ENCODE assay signal across 8 cellular contexts in genomic region chr5:65102501-65102825, GRCh38.
DNase-seq lines count a peak whose midpoint lies in the region; ATAC-seq and TF ChIP-seq lines count a peak whose summit lies in the region.

No MANE protein-coding gene starts in this region.

- 60% methylated on average over 7 of the region's 7 CpGs for WGBS in suprapubic skin

- peaks cover 14 to 32% (median 20%) of the 10 kb centered on the region in 4 donors for H3K4me1 Mint-ChIP-seq in CD4-positive, CD25-positive, alpha-beta regulatory T cell
- H3K4me1 Mint-ChIP-seq in activated CD8-positive, alpha-beta T cell treated with anti-CD3 and anti-CD28 coated beads for 36 hours (ENCODE audit: low read depth): peaks cover 44% of the 10 kb centered on the region

- H3K27ac Mint-ChIP-seq in CD4-positive, CD25-positive, alpha-beta regulatory T cell: peak overlapping the region in 2 of 3 donors; percentile 87 to 93
- peak overlapping the region; percentile 87 for H3K27ac Mint-ChIP-seq in activated CD8-positive, alpha-beta T cell treated with anti-CD3 and anti-CD28 coated beads for 36 hours

- H3K9me3 ChIP-seq in CD4-positive, CD25-positive, alpha-beta regulatory T cell (ENCODE audit: control insufficient read depth in 2 of 2, low read length in 2 of 2): no peaks in the 10 kb centered on the region
- no peaks in the 10 kb centered on the region for H3K9me3 ChIP-seq in iPS-15b (ENCODE audit: control insufficient read depth, insufficient read depth, low read length)
- H3K9me3 ChIP-seq in suprapubic skin: no peaks in the 10 kb centered on the region

- no peak for TF ChIP-seq CTCF in activated CD8-positive, alpha-beta T cell treated with anti-CD3 and anti-CD28 coated beads for 36 hours (IDR thresholded peaks at IDR 0.05)
- no peak for TF ChIP-seq CTCF in suprapubic skin (IDR thresholded peaks at IDR 0.05)

- no peak for TF ChIP-seq EP300 in suprapubic skin (IDR thresholded peaks at IDR 0.05)

- no peaks in the 10 kb centered on the region for H3K36me3 ChIP-seq in CD4-positive, CD25-positive, alpha-beta regulatory T cell (ENCODE audit: control insufficient read depth, insufficient read depth, low read length)
- no peaks in the 10 kb centered on the region for H3K36me3 ChIP-seq in H7 (replicated peaks; ENCODE audit: control insufficient read depth, insufficient read depth, low read length)
- no peaks in the 10 kb centered on the region for H3K36me3 ChIP-seq in iPS-15b (ENCODE audit: control insufficient read depth, insufficient read depth, low read length)
- H3K36me3 ChIP-seq in suprapubic skin: no peaks in the 10 kb centered on the region

- no peaks in the 10 kb centered on the region for H3K27me3 Mint-ChIP-seq in CD4-positive, CD25-positive, alpha-beta regulatory T cell
- H3K27me3 Mint-ChIP-seq in activated CD8-positive, alpha-beta T cell treated with anti-CD3 and anti-CD28 coated beads for 36 hours: no peaks in the 10 kb centered on the region

- no peak for TF ChIP-seq POLR2A in suprapubic skin (IDR thresholded peaks at IDR 0.05)

- H3K4me1 ChIP-seq in CD4-positive, CD25-positive, alpha-beta regulatory T cell (ENCODE audit: control insufficient read depth, insufficient read depth, low read length, poor library complexity, severe bottlenecking): peaks cover 12% of the 10 kb centered on the region
- peaks cover 13% of the 10 kb centered on the region for H3K4me1 ChIP-seq in iPS-15b (ENCODE audit: control insufficient read depth, insufficient read depth, low read length)
- H3K4me1 ChIP-seq in suprapubic skin: peaks cover 8% of the 10 kb centered on the region

- intact Hi-C loops in activated CD8-positive, alpha-beta T cell treated with anti-CD3 and anti-CD28 coated beads for 36 hours (cut with micrococcal nuclease): loop anchor here (5.0 kb wide), 1 partner anchor 380 kb away; the partner anchor contains the start of gene ADAMTS6

- no peak for DNase-seq in CD4-positive, CD25-positive, alpha-beta regulatory T cell
- peak; percentile 31 for DNase-seq in H7
- peak; percentile 9 for DNase-seq in activated CD8-positive, alpha-beta T cell treated with anti-CD3 and anti-CD28 coated beads for 36 hours
- no peak for DNase-seq in suprapubic skin (ENCODE audit: low spot score in 2 of 2)
- no peak for DNase-seq in NK-92 (lab: John Stamatoyannopoulos, UW; ENCODE audit: unreplicated experiment)
- DNase-seq in stimulated activated CD4-positive, alpha-beta T cell treated with anti-CD3 and anti-CD28 coated beads, Interleukin-4, amount 100 ng/mL, for 4 hours: no peak
- no peak for DNase-seq in GM03348 (ENCODE audit: low spot score)

- peak overlapping the region; percentile 65 to 86 (median 86) for H3K4me3 Mint-ChIP-seq in CD4-positive, CD25-positive, alpha-beta regulatory T cell
- peak overlapping the region; percentile 72 for H3K4me3 Mint-ChIP-seq in activated CD8-positive, alpha-beta T cell treated with anti-CD3 and anti-CD28 coated beads for 36 hours

- CTCF ChIA-PET in activated CD8-positive, alpha-beta T cell treated with anti-CD3 and anti-CD28 coated beads for 36 hours (lab: Charles Lee): interaction anchor here (1.1 to 4.9 kb wide), 2 partner anchors 55 to 380 kb away, joined by 3 to 39 read pairs; partner anchors contain the start of gene ADAMTS6

- H3K27ac ChIP-seq in CD4-positive, CD25-positive, alpha-beta regulatory T cell (ENCODE audit: insufficient read depth, low read length, poor library complexity, severe bottlenecking): no peak overlapping the region
- peak overlapping the region; percentile 79 for H3K27ac ChIP-seq in suprapubic skin

- POLR2A ChIA-PET in activated CD8-positive, alpha-beta T cell treated with anti-CD3 and anti-CD28 coated beads for 36 hours (lab: Charles Lee): interaction anchor here (2.1 kb wide), 1 partner anchor 461 kb away, joined by 4 read pairs; the partner anchor contains the start of genes CENPK and PPWD1

- H3K27me3 ChIP-seq in CD4-positive, CD25-positive, alpha-beta regulatory T cell (ENCODE audit: control insufficient read depth, insufficient read depth, low read length): no peaks in the 10 kb centered on the region
- no peaks in the 10 kb centered on the region for H3K27me3 ChIP-seq in H7 (ENCODE audit: control insufficient read depth, insufficient read depth, low read length)
- H3K27me3 ChIP-seq in iPS-15b (ENCODE audit: control insufficient read depth, insufficient read depth, low read length): no peaks in the 10 kb centered on the region
- no peaks in the 10 kb centered on the region for H3K27me3 ChIP-seq in suprapubic skin

- peak overlapping the region; percentile 70 for H3K9ac ChIP-seq in iPS-15b (ENCODE audit: low read depth, low read length)

- H3K36me3 Mint-ChIP-seq in CD4-positive, CD25-positive, alpha-beta regulatory T cell: no peaks in the 10 kb centered on the region
- H3K36me3 Mint-ChIP-seq in activated CD8-positive, alpha-beta T cell treated with anti-CD3 and anti-CD28 coated beads for 36 hours (ENCODE audit: low read depth): no peaks in the 10 kb centered on the region

- H3K4me3 ChIP-seq in CD4-positive, CD25-positive, alpha-beta regulatory T cell (ENCODE audit: low read depth, low read length): no peak overlapping the region
- peak overlapping the region; percentile 30; the same call in 1 of the 2 replicates for H3K4me3 ChIP-seq in H7 (ENCODE audit: insufficient read depth, low read depth, low read length)
- H3K4me3 ChIP-seq in iPS-15b (ENCODE audit: low read depth, low read length): peak overlapping the region; percentile 45
- peak overlapping the region; percentile 66 for H3K4me3 ChIP-seq in suprapubic skin

- H3K9me3 Mint-ChIP-seq in CD4-positive, CD25-positive, alpha-beta regulatory T cell: peaks cover 0 to 2% (median 0%) of the 10 kb centered on the region in 7 donors
- H3K9me3 Mint-ChIP-seq in activated CD8-positive, alpha-beta T cell treated with anti-CD3 and anti-CD28 coated beads for 36 hours: no peaks in the 10 kb centered on the region

- ATAC-seq in CD4-positive, CD25-positive, alpha-beta regulatory T cell (ENCODE audit: low read depth in 2 of 2): no peak
- no peak for ATAC-seq in activated CD8-positive, alpha-beta T cell treated with anti-CD3 and anti-CD28 coated beads for 36 hours

Comparison
In these comparisons a context has a peak if more than half of its experiments do, and no peak if none do; other contexts are left out.
1. DNase-seq: peak in H7 (single experiment) and activated CD8-positive, alpha-beta T cell treated with anti-CD3 and anti-CD28 coated beads for 36 hours (single experiment); none in CD4-positive, CD25-positive, alpha-beta regulatory T cell (0 of 3), suprapubic skin (0 of 2), NK-92 (single experiment), stimulated activated CD4-positive, alpha-beta T cell treated with anti-CD3 and anti-CD28 coated beads, Interleukin-4, amount 100 ng/mL, for 4 hours (0 of 2) and GM03348 (single experiment).